ENCODE assay signal across 7 cellular contexts in genomic region chr17:2302740-2303277, GRCh38. TPM values are rescaled to one million over a fixed set of nuclear protein-coding genes. Genes with fewer than 3 reads are reported as not detected.
DNase-seq lines count a peak whose midpoint lies in the region; ATAC-seq and TF ChIP-seq lines count a peak whose summit lies in the region.

No MANE protein-coding gene starts in this region.

- ATAC-seq in GM18873 (IDR thresholded peaks at IDR 0.05; ENCODE audit: low FRiP score, unreplicated experiment), result peak; percentile 11
- peak; percentile 10 for ATAC-seq in HG03354 (IDR thresholded peaks at IDR 0.05; ENCODE audit: poor library complexity, severe bottlenecking, unreplicated experiment)
- no peak for ATAC-seq in upper lobe of left lung (ENCODE audit: low FRiP score in 2 of 2)
- no peak for ATAC-seq in GM18868 (IDR thresholded peaks at IDR 0.05; ENCODE audit: unreplicated experiment)
- ATAC-seq in HG03139 (IDR thresholded peaks at IDR 0.05; ENCODE audit: unreplicated experiment), result no peak

- no peak for TF ChIP-seq POLR2A in upper lobe of left lung (IDR thresholded peaks at IDR 0.05)

- TF ChIP-seq EP300 in upper lobe of left lung (IDR thresholded peaks at IDR 0.05), result no peak

- TF ChIP-seq CTCF in liver (IDR thresholded peaks at IDR 0.05; ENCODE audit: low read depth, low read length, missing input control) (no peak), upper lobe of left lung (IDR thresholded peaks at IDR 0.05) (no peak)

- H3K36me3 ChIP-seq in liver (ENCODE audit: control insufficient read depth in 4 of 4, insufficient read depth in 3 of 4, low read depth in 1 of 4, low read length in 3 of 4), result peaks cover 0 to 9% (median 2%) of the 10 kb centered on the region in 4 donors
- peaks cover 0 to 19% (median 13%) of the 10 kb centered on the region in 4 donors for H3K36me3 ChIP-seq in upper lobe of left lung

- peak overlapping the region; percentile 75 to 91 for H3K27ac ChIP-seq in liver (ENCODE audit: low read depth in 1 of 2, low read length in 2 of 2)
- peak overlapping the region; percentile 88 to 93 (median 90) for H3K27ac ChIP-seq in upper lobe of left lung

- DNase-seq in amniotic epithelial cell (ENCODE audit: low read depth) (peak; percentile 23), upper lobe of left lung (no peak)

- H3K4me3 ChIP-seq in liver (ENCODE audit: low read depth in 1 of 3, low read length in 3 of 3) (peak overlapping the region; percentile 90 to 95 (median 90)), upper lobe of left lung (peak overlapping the region; percentile 81 to 91 (median 84))

- TF ChIP-seq RAD21 in liver (IDR thresholded peaks at IDR 0.05), result no peak

- 2% methylated on average over 20 of the region's 20 CpGs for WGBS in liver
- WGBS in upper lobe of left lung, 2 donors, result 1 to 5% methylated on average over 18 to 20 of the region's 20 CpGs

- peaks cover 0 to 14% (median 10%) of the 10 kb centered on the region in 4 donors for H3K4me1 ChIP-seq in liver (ENCODE audit: control insufficient read depth in 4 of 4, insufficient read depth in 4 of 4, low read length in 3 of 4)
- H3K4me1 ChIP-seq in upper lobe of left lung, result peaks cover 14 to 35% (median 18%) of the 10 kb centered on the region in 4 donors

- peak overlapping the region; percentile 21 to 80 for H3K9ac ChIP-seq in liver (ENCODE audit: low read depth in 1 of 2, low read length in 2 of 2)

- H3K27me3 ChIP-seq in liver (ENCODE audit: control insufficient read depth in 4 of 4, insufficient read depth in 4 of 4, low read length in 3 of 4) (no peaks in the 10 kb centered on the region), upper lobe of left lung (no peaks in the 10 kb centered on the region)

- H3K9me3 ChIP-seq in liver (ENCODE audit: control insufficient read depth in 4 of 4, low read length in 3 of 4), result no peaks in the 10 kb centered on the region
- no peaks in the 10 kb centered on the region for H3K9me3 ChIP-seq in upper lobe of left lung

TF ChIP-seq in liver, 16 proteins besides CTCF, POLR2A, EP300 and RAD21:
- TF ChIP-seq EGR1 (IDR thresholded peaks at IDR 0.05; ENCODE audit: low read depth in 2 of 2) (no peak), YY1 (IDR thresholded peaks at IDR 0.05) (no peak), GABPA (IDR thresholded peaks at IDR 0.05 in 1 of 2, conservative IDR thresholded peaks at IDR 0.05 in 1 of 2) (no peak), NR2F2 (IDR thresholded peaks at IDR 0.05) (no peak), ATF3 (IDR thresholded peaks at IDR 0.05) (no peak), FOXA2 (IDR thresholded peaks at IDR 0.05) (no peak), HNF4G (IDR thresholded peaks at IDR 0.05) (no peak), SP1 (IDR thresholded peaks at IDR 0.05) (no peak)
- TF ChIP-seq, protein P1, sequence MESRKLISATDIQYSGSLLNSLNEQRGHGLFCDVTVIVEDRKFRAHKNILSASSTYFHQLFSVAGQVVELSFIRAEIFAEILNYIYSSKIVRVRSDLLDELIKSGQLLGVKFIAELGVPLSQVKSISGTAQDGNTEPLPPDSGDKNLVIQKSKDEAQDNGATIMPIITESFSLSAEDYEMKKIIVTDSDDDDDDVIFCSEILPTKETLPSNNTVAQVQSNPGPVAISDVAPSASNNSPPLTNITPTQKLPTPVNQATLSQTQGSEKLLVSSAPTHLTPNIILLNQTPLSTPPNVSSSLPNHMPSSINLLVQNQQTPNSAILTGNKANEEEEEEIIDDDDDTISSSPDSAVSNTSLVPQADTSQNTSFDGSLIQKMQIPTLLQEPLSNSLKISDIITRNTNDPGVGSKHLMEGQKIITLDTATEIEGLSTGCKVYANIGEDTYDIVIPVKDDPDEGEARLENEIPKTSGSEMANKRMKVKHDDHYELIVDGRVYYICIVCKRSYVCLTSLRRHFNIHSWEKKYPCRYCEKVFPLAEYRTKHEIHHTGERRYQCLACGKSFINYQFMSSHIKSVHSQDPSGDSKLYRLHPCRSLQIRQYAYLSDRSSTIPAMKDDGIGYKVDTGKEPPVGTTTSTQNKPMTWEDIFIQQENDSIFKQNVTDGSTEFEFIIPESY (IDR thresholded peaks at IDR 0.05), result no peak
- TF ChIP-seq, protein P2, sequence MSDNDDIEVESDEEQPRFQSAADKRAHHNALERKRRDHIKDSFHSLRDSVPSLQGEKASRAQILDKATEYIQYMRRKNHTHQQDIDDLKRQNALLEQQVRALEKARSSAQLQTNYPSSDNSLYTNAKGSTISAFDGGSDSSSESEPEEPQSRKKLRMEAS (IDR thresholded peaks at IDR 0.05), result no peak
TF ChIP-seq in liver: peak in this region for 0.

RNA-seq across cellular contexts. Expression of gene SMG6, which starts 0.8 kb away (rescaled TPM):
- 10 to 100 TPM in 1 of 2 donors, 1 to 10 TPM in 1; 9.3 to 12.0 TPM for total RNA-seq in liver
- polyA plus RNA-seq in liver, result 1 to 10 TPM; 4.9 to 7.1 TPM
- total RNA-seq in upper lobe of left lung, result 100 to 1,000 TPM in 1 of 6 donors, 10 to 100 TPM in 5; 29.9 to 126 (median 30.5) TPM

RNA-seq across cellular contexts. Expression of gene SRR, which starts 0.9 kb away (rescaled TPM):
- 10 to 100 TPM in 1 of 2 donors, 1 to 10 TPM in 1; 4.9 to 10.3 TPM for total RNA-seq in liver
- 1 to 10 TPM; 2.9 to 3.8 TPM for polyA plus RNA-seq in liver
- total RNA-seq in upper lobe of left lung, result 10 to 100 TPM in 2 of 6 donors, 1 to 10 TPM in 4; 5.9 to 13.0 (median 8.5) TPM

RNA-seq across cellular contexts. Expression of gene TSR1, which starts 33.4 kb away (rescaled TPM):
- total RNA-seq in liver (10 to 100 TPM; 18.1 to 27.0 TPM), upper lobe of left lung (10 to 100 TPM; 15.8 to 52.4 (median 23.6) TPM)
- 1 to 10 TPM; 6.5 to 9.6 TPM for polyA plus RNA-seq in liver

RNA-seq across cellular contexts. Expression of gene SGSM2, which starts 34.5 kb away (rescaled TPM):
- total RNA-seq in liver (10 to 100 TPM; 12.4 to 17.5 TPM), upper lobe of left lung (100 to 1,000 TPM in 2 of 6 donors, 10 to 100 TPM in 4; 53.1 to 313 (median 60.1) TPM)
- 10 to 100 TPM in 1 of 2 donors, 1 to 10 TPM in 1; 5.5 to 12.4 TPM for polyA plus RNA-seq in liver

Comparison
In these comparisons a context has a peak if more than half of its experiments do, and no peak if none do; other contexts are left out.
1. ATAC-seq: peak in GM18873 (single experiment) and HG03354 (single experiment); none in upper lobe of left lung (0 of 2), GM18868 (single experiment) and HG03139 (single experiment).